Comparison of ENCODE assay signal across 16 cellular contexts in the genomic region with DNA sequence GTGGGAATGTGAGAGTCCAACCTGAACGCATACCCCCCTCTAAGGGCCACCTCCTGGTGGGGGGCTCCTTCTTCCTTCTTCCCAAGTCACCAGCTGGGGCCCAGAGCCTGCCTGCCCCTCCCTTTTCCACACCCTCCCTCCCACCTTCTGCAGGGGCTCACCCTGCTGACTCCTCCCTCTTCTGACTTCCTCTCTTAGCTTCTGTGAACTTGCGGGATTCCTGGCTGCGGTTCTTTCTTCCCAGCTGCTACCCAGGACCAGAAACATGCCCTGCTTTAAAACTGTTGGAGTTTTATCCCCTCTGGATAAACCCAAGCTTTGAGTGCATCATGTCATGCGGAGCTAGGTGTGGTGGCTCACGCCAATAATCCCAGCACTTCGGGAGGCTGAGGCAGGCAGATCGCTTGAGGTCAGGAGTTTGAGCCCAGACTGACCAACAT. TPM values are rescaled to one million over a fixed set of nuclear protein-coding genes. Genes with fewer than 3 reads are reported as not detected.
DNase-seq lines count a peak whose midpoint lies in the region; ATAC-seq and TF ChIP-seq lines count a peak whose summit lies in the region.
"Had no signal": no experiment of that assay in that cellular context is flagged by ENCODE, and none has a peak within 500 bp of the region (broad histone marks: within the 10 kb centered on the region; RNA-seq: fewer than 3 reads in every experiment).

No MANE protein-coding gene starts in this region.

- no peaks in the 10 kb centered on the region for H3K36me3 ChIP-seq in BLaER1
- no peaks in the 10 kb centered on the region for H3K36me3 ChIP-seq in CD4-positive, alpha-beta memory T cell (ENCODE audit: insufficient read depth, low read length)
- H3K36me3 ChIP-seq: Peyer's patch had no signal

- no peaks in the 10 kb centered on the region for H4K20me1 ChIP-seq in BLaER1

- peak overlapping the region in 6 of 8 donors; percentile 36 to 73 (median 56) for H3K4me3 Mint-ChIP-seq in CD4-positive, alpha-beta memory T cell
- H3K4me3 Mint-ChIP-seq in effector memory CD8-positive, alpha-beta T cell, result peak overlapping the region; percentile 26 to 63
- H3K4me3 Mint-ChIP-seq in progenitor cell of endocrine pancreas (ENCODE audit: low read depth), result no peak overlapping the region

- ATAC-seq in effector memory CD8-positive, alpha-beta T cell (replicated peaks), result peak; percentile 33
- ATAC-seq in HG02840 (IDR thresholded peaks at IDR 0.05; ENCODE audit: low FRiP score, unreplicated experiment) (no peak), GM18873 (IDR thresholded peaks at IDR 0.05; ENCODE audit: low FRiP score, unreplicated experiment) (no peak)

- no peaks in the 10 kb centered on the region for H3K27me3 ChIP-seq in BLaER1
- no peaks in the 10 kb centered on the region for H3K27me3 ChIP-seq in CD4-positive, alpha-beta memory T cell (ENCODE audit: insufficient read depth, low read length)
- H3K27me3 ChIP-seq: Peyer's patch had no signal

- CTCF ChIA-PET in CD4-positive, alpha-beta memory T cell (lab: Charles Lee; ENCODE audit: partially characterized antibody), result no interaction called here

- H3K36me3 Mint-ChIP-seq in CD4-positive, alpha-beta memory T cell, result no peaks in the 10 kb centered on the region
- no peaks in the 10 kb centered on the region for H3K36me3 Mint-ChIP-seq in effector memory CD8-positive, alpha-beta T cell (ENCODE audit: insufficient read depth)
- no peaks in the 10 kb centered on the region for H3K36me3 Mint-ChIP-seq in progenitor cell of endocrine pancreas (ENCODE audit: insufficient read depth)

- peak overlapping the region; percentile 79 for H3K4me2 ChIP-seq in BLaER1

- no peaks in the 10 kb centered on the region for H3K9me3 Mint-ChIP-seq in CD4-positive, alpha-beta memory T cell
- no peaks in the 10 kb centered on the region for H3K9me3 Mint-ChIP-seq in effector memory CD8-positive, alpha-beta T cell
- no peaks in the 10 kb centered on the region for H3K9me3 Mint-ChIP-seq in progenitor cell of endocrine pancreas (ENCODE audit: low read depth)

- 0 out of 2 replicates have a peak overlapping the region, but pooled peaks have one; percentile 0 for H3K4me3 ChIP-seq in BLaER1
- no peak overlapping the region for H3K4me3 ChIP-seq in CD4-positive, alpha-beta memory T cell (ENCODE audit: low read length in 2 of 2)
- H3K4me3 ChIP-seq: lung, Peyer's patch had no signal

- POLR2A ChIA-PET in CD4-positive, alpha-beta memory T cell (lab: Charles Lee; ENCODE audit: partially characterized antibody), result no interaction called here

- H3K27ac ChIP-seq in BLaER1, result no peak overlapping the region
- H3K27ac ChIP-seq in CD4-positive, alpha-beta memory T cell (ENCODE audit: low read depth, low read length), result no peak overlapping the region
- H3K27ac ChIP-seq: Peyer's patch had no signal

- H3K27me3 Mint-ChIP-seq in CD4-positive, alpha-beta memory T cell, result peaks cover 0 to 3% of the 10 kb centered on the region in 2 donors
- peaks cover 8 to 48% of the 10 kb centered on the region in 2 donors for H3K27me3 Mint-ChIP-seq in effector memory CD8-positive, alpha-beta T cell
- peaks cover 27% of the 10 kb centered on the region for H3K27me3 Mint-ChIP-seq in progenitor cell of endocrine pancreas

- no peak for TF ChIP-seq CTCF in progenitor cell of endocrine pancreas (IDR thresholded peaks at IDR 0.05; ENCODE audit: unreplicated experiment)

- peaks cover 11 to 17% (median 14%) of the 10 kb centered on the region in 4 donors for H3K4me1 Mint-ChIP-seq in CD4-positive, alpha-beta memory T cell
- H3K4me1 Mint-ChIP-seq in effector memory CD8-positive, alpha-beta T cell (ENCODE audit: low read depth in 2 of 2), result peaks cover 10 to 15% of the 10 kb centered on the region in 2 donors
- no peaks in the 10 kb centered on the region for H3K4me1 Mint-ChIP-seq in progenitor cell of endocrine pancreas (ENCODE audit: low read depth)

- H3K9ac ChIP-seq in BLaER1, result no peak overlapping the region

- peaks cover 54% of the 10 kb centered on the region for H3K4me1 ChIP-seq in BLaER1
- H3K4me1 ChIP-seq in CD4-positive, alpha-beta memory T cell (ENCODE audit: insufficient read depth, low read length), result peaks cover 18% of the 10 kb centered on the region
- H3K4me1 ChIP-seq: Peyer's patch had no signal

- intact Hi-C loops in CD4-positive, alpha-beta memory T cell (cut with micrococcal nuclease), result no loop called here

- H3K9me3 ChIP-seq in BLaER1, result no peaks in the 10 kb centered on the region
- H3K9me3 ChIP-seq in CD4-positive, alpha-beta memory T cell (ENCODE audit: control insufficient read depth in 1 of 2, low read length in 2 of 2), result no peaks in the 10 kb centered on the region
- H3K9me3 ChIP-seq: Peyer's patch had no signal

- peak overlapping the region in 4 of 7 donors; percentile 50 to 80 (median 63) for H3K27ac Mint-ChIP-seq in CD4-positive, alpha-beta memory T cell
- peak overlapping the region in 1 of 2 donors; percentile 65 for H3K27ac Mint-ChIP-seq in effector memory CD8-positive, alpha-beta T cell
- H3K27ac Mint-ChIP-seq in progenitor cell of endocrine pancreas, result no peak overlapping the region

- DNase-seq in CD4-positive, alpha-beta memory T cell, result no peak
- DNase-seq in NCI-H69 (lab: John Stamatoyannopoulos, UW) (peak; percentile 20), progenitor cell of endocrine pancreas (ENCODE audit: low spot score, unreplicated experiment) (no peak), SHP77 (lab: John Stamatoyannopoulos, UW) (no peak)
- DNase-seq in effector memory CD8-positive, alpha-beta T cell, result no peak
- DNase-seq: amygdala, COR-L47, cortex of kidney, NCI-H2227 treated with DMSO at 0.1 percent for 48 hours, Peyer's patch had no signal

RNA-seq across cellular contexts. Expression of gene LRRC74B, which starts 10.2 kb away (rescaled TPM):
- not detected for total RNA-seq in CD4-positive, alpha-beta memory T cell
- polyA plus RNA-seq in CD4-positive, alpha-beta memory T cell, result not detected
- total RNA-seq in progenitor cell of endocrine pancreas, result 0.40 and 0.72 TPM in 2 replicates
- total RNA-seq: Peyer's patch; subcutaneous adipose tissue; T-helper 2 cell treated with Interferon-gamma antibody and Interleukin-4, amounts not matched to agents 100 ng/mL and 5 ng/mL, for 36 hours had no signal

RNA-seq across cellular contexts. Expression of gene SLC7A4, which starts 23.5 kb away (rescaled TPM):
- total RNA-seq in CD4-positive, alpha-beta memory T cell, result not detected
- under 1 TPM; 0.07 to 0.15 TPM for polyA plus RNA-seq in CD4-positive, alpha-beta memory T cell
- total RNA-seq in progenitor cell of endocrine pancreas, result 1.1 and 1.3 TPM in 2 replicates
- total RNA-seq: T-helper 2 cell treated with Interferon-gamma antibody and Interleukin-4, amounts not matched to agents 100 ng/mL and 5 ng/mL, for 36 hours had no signal

RNA-seq across cellular contexts. Expression of gene P2RX6, which starts 40.9 kb away (rescaled TPM):
- total RNA-seq in CD4-positive, alpha-beta memory T cell, result 1 to 10 TPM; 1.1 to 1.2 TPM
- under 1 TPM in 1 of 2 donors, not detected in 1; 0.19 TPM for polyA plus RNA-seq in CD4-positive, alpha-beta memory T cell
- 0.36 and 0.57 TPM in 2 replicates for total RNA-seq in progenitor cell of endocrine pancreas

RNA-seq across cellular contexts. Expression of gene THAP7, which starts 54.0 kb away (rescaled TPM):
- 10 to 100 TPM; 60.4 to 65.0 TPM for total RNA-seq in CD4-positive, alpha-beta memory T cell
- 10 to 100 TPM; 45.9 to 46.9 TPM for polyA plus RNA-seq in CD4-positive, alpha-beta memory T cell
- 17.6 and 20.2 TPM in 2 replicates for total RNA-seq in progenitor cell of endocrine pancreas
